ENCODE assay signal across 1 cellular context in genomic region chr3:11719406-11720219, GRCh38.
TF ChIP-seq lines count a peak whose summit lies in the region.

No MANE protein-coding gene starts in this region.

TF ChIP-seq in HepG2, 621 proteins besides CTCF, POLR2A, EP300 and RAD21 (continued from another document):
- TF ChIP-seq ZNF639 (CRISPR knock-in tag; conservative IDR thresholded peaks at IDR 0.05), result 0 out of 2 replicates have a peak, but pooled peaks have one; percentile 32
- TF ChIP-seq ATF2 (CRISPR knock-in tag; IDR thresholded peaks at IDR 0.05), result 0 out of 2 replicates have a peak, but pooled peaks have one; percentile 16
- TF ChIP-seq ZNF788 (CRISPR knock-in tag; IDR thresholded peaks at IDR 0.05; ENCODE audit: borderline replicate concordance), result peak; percentile 78
- TF ChIP-seq ATF4 (CRISPR knock-in tag; IDR thresholded peaks at IDR 0.05), result no peak
- no peak for TF ChIP-seq ZBTB20 (CRISPR knock-in tag; IDR thresholded peaks at IDR 0.05; ENCODE audit: borderline replicate concordance, low read depth)
- TF ChIP-seq ZBTB3 (CRISPR knock-in tag; IDR thresholded peaks at IDR 0.05; ENCODE audit: borderline replicate concordance, low read depth), result no peak
- TF ChIP-seq KLF12 (CRISPR knock-in tag; IDR thresholded peaks at IDR 0.05; ENCODE audit: borderline replicate concordance), result peak; percentile 89
- TF ChIP-seq ZNF816 (CRISPR knock-in tag; IDR thresholded peaks at IDR 0.05; ENCODE audit: borderline replicate concordance), result no peak
- TF ChIP-seq HES4 (CRISPR knock-in tag; IDR thresholded peaks at IDR 0.05; ENCODE audit: borderline replicate concordance), result peak; percentile 55; the same call in 1 of the 2 replicates
- TF ChIP-seq TBX2 (CRISPR knock-in tag; IDR thresholded peaks at IDR 0.05; ENCODE audit: borderline replicate concordance), result peak; percentile 23; the same call in 1 of the 2 replicates
- TF ChIP-seq ZNF331 (CRISPR knock-in tag; IDR thresholded peaks at IDR 0.05), result 0 out of 2 replicates have a peak, but pooled peaks have one; percentile 9
- 0 out of 2 replicates have a peak, but pooled peaks have one; percentile 81 for TF ChIP-seq ZNF180 (CRISPR knock-in tag; IDR thresholded peaks at IDR 0.05; ENCODE audit: borderline replicate concordance, low read depth)
- TF ChIP-seq ARID2 (CRISPR knock-in tag; IDR thresholded peaks at IDR 0.05; ENCODE audit: borderline replicate concordance), result no peak
- TF ChIP-seq ZNF253 (CRISPR knock-in tag; IDR thresholded peaks at IDR 0.05; ENCODE audit: borderline replicate concordance), result 0 out of 2 replicates have a peak, but pooled peaks have one; percentile 20
- TF ChIP-seq ZNF704 (CRISPR knock-in tag; IDR thresholded peaks at IDR 0.05; ENCODE audit: borderline replicate concordance), result 0 out of 2 replicates have a peak, but pooled peaks have one; percentile 4
- TF ChIP-seq ZNF234 (CRISPR knock-in tag; conservative IDR thresholded peaks at IDR 0.05), result peak; percentile 70; the same call in 1 of the 2 replicates
- peak; percentile 5; the same call in 1 of the 2 replicates for TF ChIP-seq ATF3 (CRISPR knock-in tag; IDR thresholded peaks at IDR 0.05)
- peak; percentile 57 for TF ChIP-seq SAP130 (CRISPR knock-in tag; IDR thresholded peaks at IDR 0.05; ENCODE audit: low read depth)
- TF ChIP-seq ZNF501 (CRISPR knock-in tag; IDR thresholded peaks at IDR 0.05), result peak; percentile 14; the same call in 1 of the 2 replicates
- peak; percentile 54; the same call in 1 of the 2 replicates for TF ChIP-seq SALL1 (CRISPR knock-in tag; IDR thresholded peaks at IDR 0.05)
- peak; percentile 80 for TF ChIP-seq ZNF235 (CRISPR knock-in tag; IDR thresholded peaks at IDR 0.05; ENCODE audit: borderline replicate concordance)
- peak; percentile 63; the same call in 1 of the 2 replicates for TF ChIP-seq ZNF709 (CRISPR knock-in tag; IDR thresholded peaks at IDR 0.05)
- TF ChIP-seq ZNF160 (CRISPR knock-in tag; IDR thresholded peaks at IDR 0.05), result no peak
- 0 out of 2 replicates have a peak, but pooled peaks have one; percentile 9 for TF ChIP-seq HDAC2 (CRISPR knock-in tag; IDR thresholded peaks at IDR 0.05)
- peak; percentile 9 for TF ChIP-seq YY1 (IDR thresholded peaks at IDR 0.05; ENCODE audit: insufficient read depth, insufficient replicate concordance, low read depth, low read length)
- no peak for TF ChIP-seq FOXA1 (IDR thresholded peaks at IDR 0.05)
- TF ChIP-seq FOXA1 (CRISPR knock-in tag; IDR thresholded peaks at IDR 0.05), result 0 out of 2 replicates have a peak, but pooled peaks have one; percentile 10
- TF ChIP-seq MYNN (CRISPR knock-in tag; IDR thresholded peaks at IDR 0.05; ENCODE audit: low read depth), result peak; percentile 81; the same call in 1 of the 2 replicates
- TF ChIP-seq ZFY (CRISPR knock-in tag; IDR thresholded peaks at IDR 0.05), result peak; percentile 42
- TF ChIP-seq TERF1 (CRISPR knock-in tag; IDR thresholded peaks at IDR 0.05), result 0 out of 2 replicates have a peak, but pooled peaks have one; percentile 17
- peak; percentile 95 for TF ChIP-seq ZBTB14 (CRISPR knock-in tag; IDR thresholded peaks at IDR 0.05)
- peak; percentile 13; the same call in 1 of the 2 replicates for TF ChIP-seq ZNF772 (CRISPR knock-in tag; IDR thresholded peaks at IDR 0.05)
- TF ChIP-seq PHF21A (CRISPR knock-in tag; IDR thresholded peaks at IDR 0.05), result peak; percentile 26; the same call in 1 of the 2 replicates
- TF ChIP-seq ZSCAN5A (CRISPR knock-in tag; IDR thresholded peaks at IDR 0.05; ENCODE audit: borderline replicate concordance), result 0 out of 2 replicates have a peak, but pooled peaks have one; percentile 32
- 0 out of 2 replicates have a peak, but pooled peaks have one; percentile 33 for TF ChIP-seq TFDP1 (CRISPR knock-in tag; IDR thresholded peaks at IDR 0.05; ENCODE audit: borderline replicate concordance)
- no peak; the same call in 1 of the 2 replicates for TF ChIP-seq KDM5B (CRISPR knock-in tag; IDR thresholded peaks at IDR 0.05; ENCODE audit: borderline replicate concordance)
- TF ChIP-seq ZNF263 (CRISPR knock-in tag; IDR thresholded peaks at IDR 0.05), result 0 out of 2 replicates have a peak, but pooled peaks have one; percentile 17
- TF ChIP-seq EED (CRISPR knock-in tag; IDR thresholded peaks at IDR 0.05), result no peak
- TF ChIP-seq ZNF138 (CRISPR knock-in tag; IDR thresholded peaks at IDR 0.05; ENCODE audit: low read depth), result 0 out of 2 replicates have a peak, but pooled peaks have one; percentile 50
- TF ChIP-seq ZNF878 (CRISPR knock-in tag; IDR thresholded peaks at IDR 0.05), result no peak
- peak; percentile 58; the same call in 1 of the 2 replicates for TF ChIP-seq ZMAT3 (CRISPR knock-in tag; conservative IDR thresholded peaks at IDR 0.05)
- TF ChIP-seq KLF16 (CRISPR knock-in tag; IDR thresholded peaks at IDR 0.05), result peak in 1 of 2 experiments; percentile 69; a peak in 1 of 4 replicates
- TF ChIP-seq ZNF333 (CRISPR knock-in tag; IDR thresholded peaks at IDR 0.05; ENCODE audit: borderline replicate concordance), result 0 out of 2 replicates have a peak, but pooled peaks have one; percentile 29
- 0 out of 2 replicates have a peak, but pooled peaks have one; percentile 17 for TF ChIP-seq ZNF703 (CRISPR knock-in tag; IDR thresholded peaks at IDR 0.05; ENCODE audit: borderline replicate concordance)
